Comparison of ENCODE assay signal across 12 cellular contexts in the genomic region with DNA sequence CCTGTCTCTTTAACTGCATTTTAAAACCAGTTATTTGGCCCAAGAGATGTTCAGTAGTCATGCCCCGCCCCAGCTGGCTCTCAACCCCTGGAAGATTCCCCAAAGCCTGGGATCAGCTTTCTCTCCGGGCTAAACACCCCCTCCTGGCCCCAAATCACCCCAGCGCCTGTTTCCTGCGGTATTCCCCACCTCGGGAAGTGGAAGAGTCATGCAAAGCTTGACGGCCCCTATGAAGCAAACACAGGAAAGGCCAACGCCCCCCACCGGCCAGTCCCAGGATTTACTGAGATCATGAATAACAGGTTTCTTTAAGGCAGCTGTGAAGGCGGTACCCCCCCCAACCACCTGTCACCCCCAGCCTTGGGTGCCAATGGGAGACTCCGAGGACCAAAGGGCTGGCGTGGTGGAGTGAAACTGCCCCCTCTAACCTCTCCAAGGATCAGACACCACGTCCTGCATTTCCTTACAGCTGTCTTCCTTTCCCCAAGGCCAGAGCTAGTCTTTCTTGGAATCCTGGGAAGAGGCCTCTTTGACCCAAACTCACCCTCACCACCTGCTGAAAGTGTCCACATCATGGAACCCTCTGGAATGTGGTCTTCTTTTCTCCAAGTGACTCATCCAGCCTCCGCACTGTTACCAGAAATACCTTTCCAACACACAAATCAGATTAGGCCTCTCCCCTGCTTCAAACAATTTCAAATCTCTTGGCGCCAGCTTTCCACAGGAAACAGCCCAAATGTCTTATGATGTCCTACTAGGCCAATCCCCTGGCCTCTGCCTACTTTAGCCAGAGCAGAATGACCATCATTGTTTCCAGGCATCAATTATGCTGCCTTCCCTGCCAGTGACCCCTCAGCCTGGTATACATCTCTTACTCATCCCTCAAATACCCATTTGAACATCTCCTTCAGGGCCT.
DNase-seq lines count a peak whose midpoint lies in the region; ATAC-seq, FAIRE-seq and TF ChIP-seq lines count a peak whose summit lies in the region.
"Had no signal": no experiment of that assay in that cellular context is flagged by ENCODE, and none has a peak within 500 bp of the region (broad histone marks: within the 10 kb centered on the region; RNA-seq: fewer than 3 reads in every experiment).

No MANE protein-coding gene starts in this region.

- FAIRE-seq in K562 (lab: Jason Lieb, UNC), result no peak

- peak in 1 of 2 experiments; percentile 47; a peak in 2 of 4 replicates for TF ChIP-seq RAD21 in K562 (CRISPR knock-in tag; conservative IDR thresholded peaks at IDR 0.05 in 1 of 2, IDR thresholded peaks at IDR 0.05 in 1 of 2)

- H3K27me3 ChIP-seq in K562 (ENCODE audit: control insufficient read depth in 2 of 2, insufficient read depth in 2 of 2, low read length in 2 of 2), result no peaks in the 10 kb centered on the region; a peak in 1 of 5 replicates

- no peak for TF ChIP-seq POLR2A in K562 (conservative IDR thresholded peaks at IDR 0.05)

- H3K79me2 ChIP-seq in K562 (ENCODE audit: control insufficient read depth, insufficient read depth, low read length), result no peaks in the 10 kb centered on the region

- H3K9me1 ChIP-seq in K562 (ENCODE audit: control insufficient read depth, insufficient read depth, low read length), result no peaks in the 10 kb centered on the region

- H2AFZ ChIP-seq in K562 (ENCODE audit: low read depth, low read length), result no peak overlapping the region

- peaks cover 5% of the 10 kb centered on the region for H3K9me3 Mint-ChIP-seq in activated naive CD4-positive, alpha-beta T cell treated with anti-CD3 and anti-CD28 coated beads for 36 hours

- no peak overlapping the region for H3K4me2 ChIP-seq in K562 (ENCODE audit: insufficient read depth, low read length)

- H3K36me3 Mint-ChIP-seq in activated naive CD4-positive, alpha-beta T cell treated with anti-CD3 and anti-CD28 coated beads for 36 hours (ENCODE audit: low read depth), result no peaks in the 10 kb centered on the region

- H4K20me1 ChIP-seq in K562 (replicated peaks; ENCODE audit: control insufficient read depth, insufficient read depth, low read length), result no peaks in the 10 kb centered on the region

- no TSS peak for BruUV-seq in K562 (replicated peaks; lab: Mats Ljungman, UMichigan)

- no peak overlapping the region for H3K4me3 ChIP-seq in K562

- POLR2A ChIA-PET in K562 (lab: Yijun Ruan, JAX), result no interaction called here

- H3K4me1 ChIP-seq in K562 (replicated peaks in 1 of 2; ENCODE audit: control insufficient read depth in 2 of 2, insufficient read depth in 2 of 2, low read length in 2 of 2), result no peaks in the 10 kb centered on the region

- CTCF ChIA-PET in K562 (lab: Yijun Ruan, JAX; ENCODE audit: low intra/inter-chr PET ratio), result no interaction called here
- CTCF ChIA-PET in activated naive CD4-positive, alpha-beta T cell treated with anti-CD3 and anti-CD28 coated beads for 36 hours (lab: Charles Lee), result interaction anchor here (0.6 to 0.7 kb wide), 2 partner anchors 21 to 377 kb away, joined by 3 to 4 read pairs; no protein-coding TSS in a partner anchor

- WGBS in K562 (ENCODE audit: insufficient coverage, low coverage, missing lambda C conversion rate), result under 1% methylated on average over 14 of the region's 14 CpGs

- no peaks in the 10 kb centered on the region for H3K36me3 ChIP-seq in K562 (ENCODE audit: control insufficient read depth, insufficient read depth, low read length)

- no peaks in the 10 kb centered on the region for H3K27me3 Mint-ChIP-seq in activated naive CD4-positive, alpha-beta T cell treated with anti-CD3 and anti-CD28 coated beads for 36 hours (ENCODE audit: low read depth)

- H3K9me3 ChIP-seq in K562 (replicated peaks; ENCODE audit: control insufficient read depth, insufficient read depth, low read depth, low read length), result no peaks in the 10 kb centered on the region

- no peaks in the 10 kb centered on the region for H3K4me1 Mint-ChIP-seq in activated naive CD4-positive, alpha-beta T cell treated with anti-CD3 and anti-CD28 coated beads for 36 hours (ENCODE audit: low read depth)
- H3K4me1 Mint-ChIP-seq: activated B cell treated with CpG ODN at 0.5 μM for 24 hours had no signal

- H3K27ac Mint-ChIP-seq in activated naive CD4-positive, alpha-beta T cell treated with anti-CD3 and anti-CD28 coated beads for 36 hours, result no peak overlapping the region
- H3K27ac Mint-ChIP-seq: activated B cell treated with CpG ODN at 0.5 μM for 24 hours had no signal

- peak; percentile 30 to 58 (median 40); a peak in 4 of 6 replicates for TF ChIP-seq CTCF in K562 (IDR thresholded peaks at IDR 0.05 in 2 of 3, conservative IDR thresholded peaks at IDR 0.05 in 1 of 3; ENCODE audit: insufficient read depth in 2 of 3, low read depth in 1 of 3, low read length in 3 of 3)

- no peak overlapping the region for H3K4me3 Mint-ChIP-seq in activated naive CD4-positive, alpha-beta T cell treated with anti-CD3 and anti-CD28 coated beads for 36 hours
- H3K4me3 Mint-ChIP-seq: activated B cell treated with CpG ODN at 0.5 μM for 24 hours had no signal

- intact Hi-C loops in K562 (cut with micrococcal nuclease), result no loop called here
- intact Hi-C loops in activated naive CD4-positive, alpha-beta T cell treated with anti-CD3 and anti-CD28 coated beads for 36 hours (cut with micrococcal nuclease), result no loop called here

- in situ Hi-C loops in K562 (cut with MboI), result no loop called here

- DNase-seq in GOT3 (lab: John Stamatoyannopoulos, UW), result peak; percentile 43
- DNase-seq in K562 (ENCODE audit: extremely low read depth in 1 of 4, low spot score in 3 of 4), result peak; percentile 14 to 46 (median 42)
- peak; percentile 71 for DNase-seq in iris pigment epithelial cell (ENCODE audit: low read depth)
- DNase-seq in stromal cell of bone marrow (ENCODE audit: low read depth), result peak; percentile 81
- no peak for DNase-seq in activated naive CD4-positive, alpha-beta T cell treated with anti-CD3 and anti-CD28 coated beads for 36 hours
- DNase-seq in activated T-cell treated with anti-CD3 and anti-CD28 coated beads for 4 hours, result no peak
- no peak for DNase-seq in NCI-H1092 treated with DMSO at 0.1 percent for 48 hours (lab: John Stamatoyannopoulos, UW)
- DNase-seq in dedifferentiated amniotic fluid mesenchymal stem cell (ENCODE audit: extremely low spot score), result no peak
- DNase-seq: activated B cell treated with CpG ODN at 0.5 μM for 24 hours, NCI-H146, occipital lobe, substantia nigra had no signal

- no peak overlapping the region for H3K27ac ChIP-seq in K562 (ENCODE audit: extremely low read depth, low read depth, low read length)

- no peak for TF ChIP-seq EP300 in K562 (IDR thresholded peaks at IDR 0.05; ENCODE audit: low read length)

- no peak overlapping the region for H3K9ac ChIP-seq in K562 (ENCODE audit: insufficient read depth in 1 of 2, low read depth in 2 of 2, low read length in 2 of 2)

- peak; percentile 79 for ATAC-seq in K562

TF ChIP-seq in K562, 482 proteins besides CTCF, POLR2A, EP300 and RAD21:
- TF ChIP-seq, protein P1, sequence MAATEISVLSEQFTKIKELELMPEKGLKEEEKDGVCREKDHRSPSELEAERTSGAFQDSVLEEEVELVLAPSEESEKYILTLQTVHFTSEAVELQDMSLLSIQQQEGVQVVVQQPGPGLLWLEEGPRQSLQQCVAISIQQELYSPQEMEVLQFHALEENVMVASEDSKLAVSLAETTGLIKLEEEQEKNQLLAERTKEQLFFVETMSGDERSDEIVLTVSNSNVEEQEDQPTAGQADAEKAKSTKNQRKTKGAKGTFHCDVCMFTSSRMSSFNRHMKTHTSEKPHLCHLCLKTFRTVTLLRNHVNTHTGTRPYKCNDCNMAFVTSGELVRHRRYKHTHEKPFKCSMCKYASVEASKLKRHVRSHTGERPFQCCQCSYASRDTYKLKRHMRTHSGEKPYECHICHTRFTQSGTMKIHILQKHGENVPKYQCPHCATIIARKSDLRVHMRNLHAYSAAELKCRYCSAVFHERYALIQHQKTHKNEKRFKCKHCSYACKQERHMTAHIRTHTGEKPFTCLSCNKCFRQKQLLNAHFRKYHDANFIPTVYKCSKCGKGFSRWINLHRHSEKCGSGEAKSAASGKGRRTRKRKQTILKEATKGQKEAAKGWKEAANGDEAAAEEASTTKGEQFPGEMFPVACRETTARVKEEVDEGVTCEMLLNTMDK (IDR thresholded peaks at IDR 0.05; ENCODE audit: borderline replicate concordance, insufficient read depth, low read depth, low read length, poor library complexity, severe bottlenecking), result peak; percentile 3
- TF ChIP-seq SMC3 (conservative IDR thresholded peaks at IDR 0.05; ENCODE audit: insufficient read depth, low read depth, low read length), result no peak

Comparison
In these comparisons a context has a peak if more than half of its experiments do, and no peak if none do; other contexts are left out.
1. DNase-seq: peak in GOT3 (single experiment), K562 (4 of 4), iris pigment epithelial cell (single experiment) and stromal cell of bone marrow (single experiment); none in activated naive CD4-positive, alpha-beta T cell treated with anti-CD3 and anti-CD28 coated beads for 36 hours (single experiment), activated T-cell treated with anti-CD3 and anti-CD28 coated beads for 4 hours (single experiment), NCI-H1092 treated with DMSO at 0.1 percent for 48 hours (single experiment) and dedifferentiated amniotic fluid mesenchymal stem cell (single experiment).